Comparison of ENCODE assay signal across 8 cellular contexts in genomic region chr1:22500476-22500875, GRCh38. TPM values are rescaled to one million over a fixed set of nuclear protein-coding genes. Genes with fewer than 3 reads are reported as not detected.
A peak's percentile ranks its signal among the peaks of the same experiment; 100 is the strongest.
DNase-seq lines count a peak whose midpoint lies in the region; ATAC-seq and TF ChIP-seq lines count a peak whose summit lies in the region.

No MANE protein-coding gene starts in this region.

- intact Hi-C loops in A673 (cut with micrococcal nuclease; ENCODE audit: unreplicated experiment) (no loop called here), right cardiac atrium (cut with DNase I) (no loop called here)

- 13% methylated on average over 6 of the region's 6 CpGs for WGBS in right cardiac atrium

- CTCF ChIA-PET in A673 (lab: Charles Lee), result no interaction called here

- DNase-seq in A673 (ENCODE audit: low spot score) (peak; percentile 65), HK-2 (ENCODE audit: unreplicated experiment) (peak; percentile 4), right cardiac atrium (peak; percentile 38 to 71 (median 62)), ureter (ENCODE audit: low spot score) (no peak), NOMO-1 treated with DMSO at 0.1 percent for 48 hours (lab: John Stamatoyannopoulos, UW; ENCODE audit: unreplicated experiment) (no peak)
- no peak for DNase-seq in stimulated activated CD4-positive, alpha-beta T cell treated with anti-CD3 and anti-CD28 coated beads, Interleukin-2, amount 100 ng/mL, for 24 hours

- POLR2A ChIA-PET in A673 (lab: Charles Lee; ENCODE audit: low non-redundant PET), result interaction anchor here (0.7 kb wide), 1 partner anchor 1714 kb away, joined by 4 read pairs; no protein-coding TSS in a partner anchor

- H3K9me3 ChIP-seq in A673 (ENCODE audit: low read depth, low read length, poor library complexity, severe bottlenecking), result no peaks in the 10 kb centered on the region
- H3K9me3 ChIP-seq in right cardiac atrium (ENCODE audit: control insufficient read depth, low read length), result no peaks in the 10 kb centered on the region

- H3K27me3 ChIP-seq in A673 (replicated peaks; ENCODE audit: insufficient read depth, low read depth, low read length, poor library complexity) (no peaks in the 10 kb centered on the region), right cardiac atrium (ENCODE audit: control insufficient read depth, insufficient read depth) (no peaks in the 10 kb centered on the region)

- H3K4me3 ChIP-seq in A673 (ENCODE audit: low read depth, low read length, poor library complexity, severe bottlenecking) (no peak overlapping the region), right cardiac atrium (ENCODE audit: low read length) (no peak overlapping the region)

- H3K36me3 ChIP-seq in A673 (ENCODE audit: insufficient read depth, low read length, poor library complexity, severe bottlenecking), result no peaks in the 10 kb centered on the region

- no TSS peak for BruUV-seq in A673 (replicated peaks; lab: Mats Ljungman, UMichigan)

- H3K4me1 ChIP-seq in A673 (ENCODE audit: insufficient read depth, low read length, poor library complexity, severe bottlenecking), result peaks cover 7% of the 10 kb centered on the region
- peaks cover 7% of the 10 kb centered on the region for H3K4me1 ChIP-seq in right cardiac atrium (ENCODE audit: control insufficient read depth, insufficient read depth, low read length)

- TF ChIP-seq CTCF in A673 (conservative IDR thresholded peaks at IDR 0.05; ENCODE audit: low read depth, low read length), result no peak

- ATAC-seq in SK-N-SH treated with all-trans-retinoic acid at 6 μM for 48 hours (peak; percentile 33), right cardiac atrium (peak; percentile 59 to 71), HG03442 (IDR thresholded peaks at IDR 0.05; ENCODE audit: unreplicated experiment) (no peak)

- H3K27ac ChIP-seq in A673 (ENCODE audit: low read depth, low read length, poor library complexity, severe bottlenecking), result no peak overlapping the region
- no peak overlapping the region for H3K27ac ChIP-seq in right cardiac atrium (ENCODE audit: low read length)

TF ChIP-seq in SK-N-SH treated with all-trans-retinoic acid at 6 μM for 48 hours, 23 proteins besides CTCF, POLR2A, EP300 and RAD21:
- no peak for TF ChIP-seq TCF4 (CRISPR knock-in tag; IDR thresholded peaks at IDR 0.05; ENCODE audit: borderline replicate concordance)
- TF ChIP-seq, protein P1, sequence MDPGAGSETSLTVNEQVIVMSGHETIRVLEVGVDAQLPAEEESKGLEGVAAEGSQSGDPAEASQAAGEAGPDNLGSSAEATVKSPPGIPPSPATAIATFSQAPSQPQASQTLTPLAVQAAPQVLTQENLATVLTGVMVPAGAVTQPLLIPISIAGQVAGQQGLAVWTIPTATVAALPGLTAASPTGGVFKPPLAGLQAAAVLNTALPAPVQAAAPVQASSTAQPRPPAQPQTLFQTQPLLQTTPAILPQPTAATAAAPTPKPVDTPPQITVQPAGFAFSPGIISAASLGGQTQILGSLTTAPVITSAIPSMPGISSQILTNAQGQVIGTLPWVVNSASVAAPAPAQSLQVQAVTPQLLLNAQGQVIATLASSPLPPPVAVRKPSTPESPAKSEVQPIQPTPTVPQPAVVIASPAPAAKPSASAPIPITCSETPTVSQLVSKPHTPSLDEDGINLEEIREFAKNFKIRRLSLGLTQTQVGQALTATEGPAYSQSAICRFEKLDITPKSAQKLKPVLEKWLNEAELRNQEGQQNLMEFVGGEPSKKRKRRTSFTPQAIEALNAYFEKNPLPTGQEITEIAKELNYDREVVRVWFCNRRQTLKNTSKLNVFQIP (CRISPR knock-in tag; IDR thresholded peaks at IDR 0.05; ENCODE audit: borderline replicate concordance, low read depth), result no peak
- TF ChIP-seq SNAI2 (CRISPR knock-in tag; IDR thresholded peaks at IDR 0.05), result no peak
- TF ChIP-seq TOX (CRISPR knock-in tag; IDR thresholded peaks at IDR 0.05; ENCODE audit: borderline replicate concordance), result no peak
- no peak for TF ChIP-seq ISL1 (CRISPR knock-in tag; IDR thresholded peaks at IDR 0.05)
- TF ChIP-seq PATZ1 (CRISPR knock-in tag; IDR thresholded peaks at IDR 0.05; ENCODE audit: borderline replicate concordance), result no peak
- no peak for TF ChIP-seq CSDC2 (CRISPR knock-in tag; IDR thresholded peaks at IDR 0.05)
- no peak for TF ChIP-seq ZFP3 (CRISPR knock-in tag; IDR thresholded peaks at IDR 0.05)
- TF ChIP-seq, protein P2, sequence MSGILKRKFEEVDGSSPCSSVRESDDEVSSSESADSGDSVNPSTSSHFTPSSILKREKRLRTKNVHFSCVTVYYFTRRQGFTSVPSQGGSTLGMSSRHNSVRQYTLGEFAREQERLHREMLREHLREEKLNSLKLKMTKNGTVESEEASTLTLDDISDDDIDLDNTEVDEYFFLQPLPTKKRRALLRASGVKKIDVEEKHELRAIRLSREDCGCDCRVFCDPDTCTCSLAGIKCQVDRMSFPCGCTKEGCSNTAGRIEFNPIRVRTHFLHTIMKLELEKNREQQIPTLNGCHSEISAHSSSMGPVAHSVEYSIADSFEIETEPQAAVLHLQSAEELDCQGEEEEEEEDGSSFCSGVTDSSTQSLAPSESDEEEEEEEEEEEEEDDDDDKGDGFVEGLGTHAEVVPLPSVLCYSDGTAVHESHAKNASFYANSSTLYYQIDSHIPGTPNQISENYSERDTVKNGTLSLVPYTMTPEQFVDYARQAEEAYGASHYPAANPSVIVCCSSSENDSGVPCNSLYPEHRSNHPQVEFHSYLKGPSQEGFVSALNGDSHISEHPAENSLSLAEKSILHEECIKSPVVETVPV (CRISPR knock-in tag; IDR thresholded peaks at IDR 0.05), result no peak
- TF ChIP-seq, protein P3, sequence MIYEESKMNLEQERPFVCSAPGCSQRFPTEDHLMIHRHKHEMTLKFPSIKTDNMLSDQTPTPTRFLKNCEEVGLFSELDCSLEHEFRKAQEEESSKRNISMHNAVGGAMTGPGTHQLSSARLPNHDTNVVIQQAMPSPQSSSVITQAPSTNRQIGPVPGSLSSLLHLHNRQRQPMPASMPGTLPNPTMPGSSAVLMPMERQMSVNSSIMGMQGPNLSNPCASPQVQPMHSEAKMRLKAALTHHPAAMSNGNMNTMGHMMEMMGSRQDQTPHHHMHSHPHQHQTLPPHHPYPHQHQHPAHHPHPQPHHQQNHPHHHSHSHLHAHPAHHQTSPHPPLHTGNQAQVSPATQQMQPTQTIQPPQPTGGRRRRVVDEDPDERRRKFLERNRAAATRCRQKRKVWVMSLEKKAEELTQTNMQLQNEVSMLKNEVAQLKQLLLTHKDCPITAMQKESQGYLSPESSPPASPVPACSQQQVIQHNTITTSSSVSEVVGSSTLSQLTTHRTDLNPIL (CRISPR knock-in tag; IDR thresholded peaks at IDR 0.05; ENCODE audit: low read depth), result no peak
- TF ChIP-seq GLIS3 (CRISPR knock-in tag; IDR thresholded peaks at IDR 0.05), result no peak
- TF ChIP-seq ZFP30 (CRISPR knock-in tag; IDR thresholded peaks at IDR 0.05), result no peak
- TF ChIP-seq, protein P4, sequence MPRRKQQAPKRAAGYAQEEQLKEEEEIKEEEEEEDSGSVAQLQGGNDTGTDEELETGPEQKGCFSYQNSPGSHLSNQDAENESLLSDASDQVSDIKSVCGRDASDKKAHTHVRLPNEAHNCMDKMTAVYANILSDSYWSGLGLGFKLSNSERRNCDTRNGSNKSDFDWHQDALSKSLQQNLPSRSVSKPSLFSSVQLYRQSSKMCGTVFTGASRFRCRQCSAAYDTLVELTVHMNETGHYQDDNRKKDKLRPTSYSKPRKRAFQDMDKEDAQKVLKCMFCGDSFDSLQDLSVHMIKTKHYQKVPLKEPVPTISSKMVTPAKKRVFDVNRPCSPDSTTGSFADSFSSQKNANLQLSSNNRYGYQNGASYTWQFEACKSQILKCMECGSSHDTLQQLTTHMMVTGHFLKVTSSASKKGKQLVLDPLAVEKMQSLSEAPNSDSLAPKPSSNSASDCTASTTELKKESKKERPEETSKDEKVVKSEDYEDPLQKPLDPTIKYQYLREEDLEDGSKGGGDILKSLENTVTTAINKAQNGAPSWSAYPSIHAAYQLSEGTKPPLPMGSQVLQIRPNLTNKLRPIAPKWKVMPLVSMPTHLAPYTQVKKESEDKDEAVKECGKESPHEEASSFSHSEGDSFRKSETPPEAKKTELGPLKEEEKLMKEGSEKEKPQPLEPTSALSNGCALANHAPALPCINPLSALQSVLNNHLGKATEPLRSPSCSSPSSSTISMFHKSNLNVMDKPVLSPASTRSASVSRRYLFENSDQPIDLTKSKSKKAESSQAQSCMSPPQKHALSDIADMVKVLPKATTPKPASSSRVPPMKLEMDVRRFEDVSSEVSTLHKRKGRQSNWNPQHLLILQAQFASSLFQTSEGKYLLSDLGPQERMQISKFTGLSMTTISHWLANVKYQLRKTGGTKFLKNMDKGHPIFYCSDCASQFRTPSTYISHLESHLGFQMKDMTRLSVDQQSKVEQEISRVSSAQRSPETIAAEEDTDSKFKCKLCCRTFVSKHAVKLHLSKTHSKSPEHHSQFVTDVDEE (CRISPR knock-in tag; IDR thresholded peaks at IDR 0.05), result no peak
- no peak for TF ChIP-seq ZNF565 (CRISPR knock-in tag; conservative IDR thresholded peaks at IDR 0.05; ENCODE audit: low read depth)
- TF ChIP-seq ESRRG (CRISPR knock-in tag; IDR thresholded peaks at IDR 0.05), result no peak
- TF ChIP-seq BACH2 (CRISPR knock-in tag; IDR thresholded peaks at IDR 0.05; ENCODE audit: borderline replicate concordance), result no peak
- no peak for TF ChIP-seq PPARA (CRISPR knock-in tag; IDR thresholded peaks at IDR 0.05; ENCODE audit: borderline replicate concordance)
- no peak for TF ChIP-seq ARNTL (CRISPR knock-in tag; IDR thresholded peaks at IDR 0.05; ENCODE audit: borderline replicate concordance, low read depth)

RNA-seq across cellular contexts. Expression of gene ZBTB40, which starts 48.8 kb away (rescaled TPM):
- 21.8 and 25.3 TPM in 2 replicates for total RNA-seq in A673 (2021)
- 10 to 100 TPM; 10.7 to 17.7 (median 14.9) TPM for total RNA-seq in right cardiac atrium
- 5.3 TPM for polyA plus RNA-seq in right cardiac atrium
- 22.4 TPM for total RNA-seq in ureter

Comparison
In these comparisons a context has a peak if more than half of its experiments do, and no peak if none do; other contexts are left out.
1. DNase-seq: peak in A673 (single experiment), HK-2 (single experiment) and right cardiac atrium (3 of 3); none in ureter (single experiment), stimulated activated CD4-positive, alpha-beta T cell treated with anti-CD3 and anti-CD28 coated beads, Interleukin-2, amount 100 ng/mL, for 24 hours (0 of 2) and NOMO-1 treated with DMSO at 0.1 percent for 48 hours (single experiment).